Comparison of ENCODE assay signal across 8 cellular contexts in genomic region chr15:26889298-26889898, GRCh38. TPM values are rescaled to one million over a fixed set of nuclear protein-coding genes. Genes with fewer than 3 reads are reported as not detected.
DNase-seq lines count a peak whose midpoint lies in the region; ATAC-seq, FAIRE-seq and TF ChIP-seq lines count a peak whose summit lies in the region.
"Had no signal": no experiment of that assay in that cellular context is flagged by ENCODE, and none has a peak within 500 bp of the region (broad histone marks: within the 10 kb centered on the region; RNA-seq: fewer than 3 reads in every experiment).

No MANE protein-coding gene starts in this region.

- POLR2A ChIA-PET in Panc1 (lab: Charles Lee): interaction anchor here (0.6 kb wide), 1 partner anchor 118 kb away, joined by 4 read pairs; no protein-coding TSS in a partner anchor
- POLR2A ChIA-PET in GM12878 (lab: Charles Lee): no interaction called here

- H3K79me2 ChIP-seq in KMS-11 (ENCODE audit: insufficient read depth, low read depth): no peaks in the 10 kb centered on the region
- no peaks in the 10 kb centered on the region for H3K79me2 ChIP-seq in GM12878 (ENCODE audit: control insufficient read depth, insufficient read depth, low read length)

- 23% methylated on average over 5 of the region's 5 CpGs for WGBS in GM12878 (ENCODE audit: insufficient coverage, insufficient replicate concordance, low lambda C conversion rate, missing lambda C conversion rate)

- H3K36me3 ChIP-seq in KMS-11 (ENCODE audit: insufficient read depth): no peaks in the 10 kb centered on the region
- H3K36me3 ChIP-seq in Panc1 (ENCODE audit: control insufficient read depth, insufficient read depth, low read length): no peaks in the 10 kb centered on the region
- H3K36me3 ChIP-seq in GM12878 (ENCODE audit: control insufficient read depth in 2 of 2, insufficient read depth in 2 of 2, low read length in 1 of 2): no peaks in the 10 kb centered on the region

- in situ Hi-C loops in Panc1 (cut with HindIII; ENCODE audit: low pct_unique_long_range_greater_than_20kb, low sequenced_read_pairs) (no loop called here), GM12878 (cut with MboI) (no loop called here)

- H3K27ac ChIP-seq in KMS-11 (no peak overlapping the region), Panc1 (ENCODE audit: low read length) (no peak overlapping the region), GM12878 (ENCODE audit: control insufficient read depth, insufficient read depth) (no peak overlapping the region)

- RAD21 ChIA-PET in GM12878 (lab: Charles Lee; ENCODE audit: unreplicated experiment): no interaction called here

- no peaks in the 10 kb centered on the region for H3K9me3 ChIP-seq in Panc1 (ENCODE audit: control insufficient read depth, insufficient read depth, low read depth, low read length)
- H3K9me3 ChIP-seq in GM12878 (replicated peaks; ENCODE audit: control insufficient read depth, insufficient read depth, low read length): no peaks in the 10 kb centered on the region; the same call in 2 of the 3 replicates

- TF ChIP-seq CTCF in KMS-11 (conservative IDR thresholded peaks at IDR 0.05; ENCODE audit: low read depth, low read length): peak; percentile 84
- peak; percentile 70; the same call in 1 of the 2 replicates for TF ChIP-seq CTCF in Panc1 (IDR thresholded peaks at IDR 0.05)
- peak; percentile 45 to 59 (median 54); a peak in 5 of 6 replicates for TF ChIP-seq CTCF in GM12878 (IDR thresholded peaks at IDR 0.05 in 2 of 3, conservative IDR thresholded peaks at IDR 0.05 in 1 of 3; ENCODE audit: control insufficient read depth in 2 of 3, extremely low read depth in 1 of 3, insufficient read depth in 1 of 3, low read depth in 3 of 3, low read length in 3 of 3)

- SMC1A ChIA-PET in GM12878 (lab: Charles Lee; ENCODE audit: uncharacterized antibody, unreplicated experiment): no interaction called here

- DNase-seq in GM04504 (ENCODE audit: low read depth) (peak; percentile 28), Panc1 (ENCODE audit: low read depth, low spot score) (peak; percentile 63), GM12878 (ENCODE audit: low read depth, low spot score) (peak; percentile 23), kidney glomerular epithelial cell (lab: John Stamatoyannopoulos, UW) (peak; percentile 19), 8988T (no peak)
- peak in 2 of 3 experiments; percentile 11 to 46 for DNase-seq in stimulated activated CD4-positive, alpha-beta T cell treated with anti-CD3 and anti-CD28 coated beads, TNF-alpha, amount 100 ng/mL, for 24 hours (ENCODE audit: low read depth in 3 of 3)

- H3K4me1 ChIP-seq in KMS-11 (ENCODE audit: low read depth, poor library complexity, severe bottlenecking): no peaks in the 10 kb centered on the region
- H3K4me1 ChIP-seq in Panc1 (ENCODE audit: control insufficient read depth, insufficient read depth, low read length): peaks cover 4% of the 10 kb centered on the region
- H3K4me1 ChIP-seq in GM12878 (ENCODE audit: control insufficient read depth, insufficient read depth, low read length): no peaks in the 10 kb centered on the region

- no peak overlapping the region for H3K4me3 ChIP-seq in KMS-11 (IDR thresholded peaks at IDR 0.05; ENCODE audit: insufficient read depth, low read depth, low read length)
- peak overlapping the region; percentile 18 to 37; a peak in 2 of 4 replicates for H3K4me3 ChIP-seq in Panc1 (ENCODE audit: low read depth in 2 of 2, low read length in 2 of 2)
- no peak overlapping the region for H3K4me3 ChIP-seq in GM12878

- intact Hi-C loops in Panc1 (cut with micrococcal nuclease; ENCODE audit: unreplicated experiment) (loop anchor here (1.0 to 5.0 kb wide), 2 partner anchors 128 to 1233 kb away; no protein-coding TSS in a partner anchor), GM12878 (cut with micrococcal nuclease; ENCODE audit: unreplicated experiment) (no loop called here)

- CTCF ChIA-PET in Panc1 (lab: Charles Lee): interaction anchor here (0.6 kb wide), 3 partner anchors 901 to 1225 kb away, joined by 3 to 6 read pairs (median 5); no protein-coding TSS in a partner anchor
- CTCF ChIA-PET in GM12878 (lab: Yijun Ruan, JAX): interaction anchor here (0.8 to 1.5 kb wide), 3 partner anchors 9 to 128 kb away, joined by 3 to 4 read pairs (median 4); no protein-coding TSS in a partner anchor

- H3K9ac ChIP-seq in KMS-11 (no peak overlapping the region), GM12878 (ENCODE audit: control insufficient read depth, insufficient read depth, low read length) (no peak overlapping the region)

- H3K27me3 ChIP-seq in KMS-11 (ENCODE audit: insufficient read depth, low read depth): no peaks in the 10 kb centered on the region
- no peaks in the 10 kb centered on the region for H3K27me3 ChIP-seq in Panc1 (ENCODE audit: control insufficient read depth, insufficient read depth, low read length)
- H3K27me3 ChIP-seq in GM12878 (replicated peaks in 1 of 2; ENCODE audit: control insufficient read depth in 2 of 2, insufficient read depth in 2 of 2, low read length in 1 of 2): no peaks in the 10 kb centered on the region

- no peak for TF ChIP-seq POLR2A in GM12878 (IDR thresholded peaks at IDR 0.05; ENCODE audit: low read depth, low read length)

- H3K4me2 ChIP-seq in KMS-11 (no peak overlapping the region), GM12878 (ENCODE audit: control insufficient read depth, insufficient read depth) (no peak overlapping the region)

- no TSS peak for BruUV-seq in Panc1 (replicated peaks; lab: Mats Ljungman, UMichigan)
- no TSS peak for BruUV-seq in GM12878 (replicated peaks; lab: Mats Ljungman, UMichigan)

- H4K20me1 ChIP-seq in KMS-11 (ENCODE audit: insufficient read depth): no peaks in the 10 kb centered on the region
- no peaks in the 10 kb centered on the region for H4K20me1 ChIP-seq in GM12878 (ENCODE audit: control insufficient read depth, insufficient read depth)

- no peak for FAIRE-seq in GM12878 (lab: Jason Lieb, UNC)

- TF ChIP-seq RAD21 in GM12878 (IDR thresholded peaks at IDR 0.05; ENCODE audit: insufficient read depth, low read depth, low read length): peak; percentile 65

- TF ChIP-seq EP300 in GM12878 (IDR thresholded peaks at IDR 0.05; ENCODE audit: borderline replicate concordance in 1 of 2, control insufficient read depth in 1 of 2, low read depth in 2 of 2, low read length in 2 of 2): no peak

- H2AFZ ChIP-seq in KMS-11 (ENCODE audit: low read depth): no peak overlapping the region
- no peak overlapping the region for H2AFZ ChIP-seq in GM12878 (ENCODE audit: control insufficient read depth, low read depth, low read length)

- ATAC-seq in Panc1 (no peak), GM12878 (no peak)
- ATAC-seq: stimulated activated effector memory CD8-positive, alpha-beta T cell treated with anti-CD3 and anti-CD28 coated beads, Interleukin-12 subunit alpha, Interleukin-12 subunit beta, amount 100 ng/mL, for 72 hours had no signal

TF ChIP-seq in GM12878, 131 proteins besides CTCF, POLR2A, EP300 and RAD21:
- peak; percentile 39; the same call in 1 of the 2 replicates for TF ChIP-seq SMC3 (IDR thresholded peaks at IDR 0.05; ENCODE audit: borderline replicate concordance, low read length)
- TF ChIP-seq MXI1 (IDR thresholded peaks at IDR 0.05; ENCODE audit: low read depth, low read length): no peak

RNA-seq across cellular contexts. Expression of gene GABRA5, which starts 22.5 kb away (rescaled TPM):
- total RNA-seq in Panc1 (2021; ENCODE audit: unreplicated experiment): not detected
- not detected for polyA plus RNA-seq in Panc1 (2012; ENCODE audit: insufficient read length)
- not detected in 2 replicates for total RNA-seq in GM12878 (2013; cell fraction: nucleolus; rRNA removed)
- not detected in 2 replicates for total RNA-seq in GM12878 (2014; rRNA removed)
- not detected in 2 replicates for total RNA-seq in GM12878 (2014; rRNA removed; fragmentation: Illumina TruSeq; extraction: Trizol)
- not detected in 2 replicates for total RNA-seq in GM12878 (2021)
- polyA plus RNA-seq in GM12878 (2011; ENCODE audit: low read depth): not detected
- 0.09 and 0.10 TPM in 2 replicates for polyA plus RNA-seq in GM12878 (2011; rRNA removed)
- 0.03 TPM in 1 of 2 replicates, not detected in the other for polyA plus RNA-seq in GM12878 (2011; cell fraction: cytosol; rRNA removed)
- 0.10 TPM in 1 of 2 replicates, not detected in the other for polyA plus RNA-seq in GM12878 (2011; cell fraction: nucleus; rRNA removed)
- not detected in 2 replicates for polyA plus RNA-seq in GM12878 (2012)
- not detected in 2 replicates for polyA plus RNA-seq in GM12878 (2014; fragmentation: Illumina TruSeq; extraction: Trizol)
- polyA plus RNA-seq in GM12878 (2014; fragmentation: Nextera tagmentation; extraction: Ambion mirVana): not detected
- not detected in 2 replicates for polyA plus RNA-seq in GM12878 (2014; rRNA removed)
- not detected for polyA plus RNA-seq in GM12878 (2016; fragmentation: Nextera tagmentation; extraction: Ambion mirVana)
- polyA minus RNA-seq in GM12878 (2011; rRNA and poly(A)+ RNA removed): not detected in 2 replicates
- polyA minus RNA-seq in GM12878 (2011; cell fraction: cytosol; rRNA and poly(A)+ RNA removed): not detected in 2 replicates
- not detected in 2 replicates for polyA minus RNA-seq in GM12878 (2011; cell fraction: nucleus; rRNA and poly(A)+ RNA removed)

Comparison
In these comparisons a context has a peak if more than half of its experiments do, and no peak if none do; other contexts are left out.
1. H3K4me3 ChIP-seq: peak in Panc1 (2 of 2); none in KMS-11 (single experiment) and GM12878 (single experiment).
2. Peak in every context shown above with its lines, with median percentiles within 50 percentile points of each other: CTCF ChIP-seq.